ENCODE assay signal across 19 cellular contexts in the genomic region with DNA sequence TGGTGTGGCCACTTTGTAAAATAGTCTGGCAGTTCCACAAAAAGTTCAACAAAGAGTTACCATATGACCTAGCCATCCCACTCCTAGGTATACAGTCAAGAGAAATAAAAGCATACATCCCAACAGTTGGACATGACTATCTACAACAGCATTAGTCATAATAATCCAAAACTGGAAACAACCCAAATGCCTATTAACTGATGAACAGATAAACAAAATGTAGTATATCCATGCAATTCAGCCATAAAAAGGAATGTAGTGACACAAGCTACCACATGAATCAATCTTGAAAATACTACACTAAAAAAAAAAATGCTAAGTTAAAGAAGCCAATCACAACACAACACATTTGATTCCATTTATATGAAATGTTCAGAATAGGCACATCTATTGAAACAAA. TPM values are rescaled to one million over a fixed set of nuclear protein-coding genes. Genes with fewer than 3 reads are reported as not detected.
A peak's percentile ranks its signal among the peaks of the same experiment; 100 is the strongest.
DNase-seq lines count a peak whose midpoint lies in the region; ATAC-seq, FAIRE-seq and TF ChIP-seq lines count a peak whose summit lies in the region.
"Had no signal": no experiment of that assay in that cellular context is flagged by ENCODE, and none has a peak within 500 bp of the region (broad histone marks: within the 10 kb centered on the region; RNA-seq: fewer than 3 reads in every experiment).

No MANE protein-coding gene starts in this region.

- H3K27ac Mint-ChIP-seq in natural killer cell: peak overlapping the region; percentile 3 to 73
- H3K27ac Mint-ChIP-seq in natural killer cell treated with Interleukin-12 subunit alpha and Interleukin-12 subunit beta and Interleukin-15 and Interleukin-18, amount 100 ng/mL, for 72 hours: no peak overlapping the region
- no peak overlapping the region for H3K27ac Mint-ChIP-seq in astrocyte (ENCODE audit: unreplicated experiment)
- H3K27ac Mint-ChIP-seq: activated naive CD4-positive, alpha-beta T cell treated with anti-CD3 and anti-CD28 coated beads, Interleukin-2, amount 10 ng/mL, durations not matched to agents 7 days and 5 days; IgD-negative memory B cell; stimulated activated naive B cell treated with anti-CD40 and anti-IgM and Interleukin-4, amounts not matched to agents 10 μg/mL and 1 μg/mL and 100 μg/mL, for 72 hours had no signal

- H3K4me1 ChIP-seq in astrocyte (ENCODE audit: insufficient read depth, low read length) (peaks cover 11% of the 10 kb centered on the region), sigmoid colon (no peaks in the 10 kb centered on the region)
- H3K4me1 ChIP-seq: SJCRH30, upper lobe of left lung had no signal

- peaks cover 41 to 61% of the 10 kb centered on the region in 2 donors for H3K4me1 Mint-ChIP-seq in natural killer cell
- peaks cover 29 to 37% of the 10 kb centered on the region in 2 donors for H3K4me1 Mint-ChIP-seq in natural killer cell treated with Interleukin-12 subunit alpha and Interleukin-12 subunit beta and Interleukin-15 and Interleukin-18, amount 100 ng/mL, for 72 hours (ENCODE audit: low read depth in 2 of 2)
- H3K4me1 Mint-ChIP-seq in astrocyte (ENCODE audit: low read depth, unreplicated experiment): peaks cover 11% of the 10 kb centered on the region

- H4K20me1 ChIP-seq in astrocyte (ENCODE audit: insufficient read depth, low read length): peaks cover 22% of the 10 kb centered on the region

- TF ChIP-seq POLR2A in sigmoid colon (IDR thresholded peaks at IDR 0.05): no peak

- intact Hi-C loops in natural killer cell (cut with micrococcal nuclease): no loop called here
- intact Hi-C loops in sigmoid colon (cut with DNase I): no loop called here

- TF ChIP-seq CTCF in natural killer cell (IDR thresholded peaks at IDR 0.05) (no peak), astrocyte (IDR thresholded peaks at IDR 0.05; ENCODE audit: insufficient read depth, low read depth, low read length) (no peak), fibroblast of the aortic adventitia (IDR thresholded peaks at IDR 0.05; ENCODE audit: insufficient read depth, low read length) (no peak), sigmoid colon (IDR thresholded peaks at IDR 0.05) (no peak)

- H3K9me3 ChIP-seq in astrocyte (ENCODE audit: insufficient read depth, low read depth, low read length) (no peaks in the 10 kb centered on the region), sigmoid colon (no peaks in the 10 kb centered on the region)
- H3K9me3 ChIP-seq: SJCRH30, upper lobe of left lung had no signal

- H3K27ac ChIP-seq in astrocyte (ENCODE audit: low read depth, low read length) (peak overlapping the region; percentile 56), sigmoid colon (no peak overlapping the region)
- H3K27ac ChIP-seq: SJCRH30, skin epidermis, upper lobe of left lung had no signal

- peak overlapping the region; percentile 10 for H3K4me2 ChIP-seq in astrocyte (ENCODE audit: low read length)

- no peak overlapping the region for H3K4me3 ChIP-seq in astrocyte (ENCODE audit: insufficient read depth, low read depth, low read length)
- no peak overlapping the region for H3K4me3 ChIP-seq in fibroblast of the aortic adventitia (ENCODE audit: low read depth, low read length)
- H3K4me3 ChIP-seq in sigmoid colon: no peak overlapping the region
- H3K4me3 ChIP-seq: SJCRH30, skin epidermis, upper lobe of left lung had no signal

- H3K27me3 Mint-ChIP-seq in natural killer cell (ENCODE audit: low read depth in 2 of 2) (no peaks in the 10 kb centered on the region), astrocyte (ENCODE audit: low read depth, unreplicated experiment) (no peaks in the 10 kb centered on the region)
- H3K27me3 Mint-ChIP-seq in natural killer cell treated with Interleukin-12 subunit alpha and Interleukin-12 subunit beta and Interleukin-15 and Interleukin-18, amount 100 ng/mL, for 72 hours: no peaks in the 10 kb centered on the region
- H3K27me3 Mint-ChIP-seq: activated naive CD4-positive, alpha-beta T cell treated with anti-CD3 and anti-CD28 coated beads, Interleukin-2, amount 10 ng/mL, durations not matched to agents 7 days and 5 days; IgD-negative memory B cell; stimulated activated naive B cell treated with anti-CD40 and anti-IgM and Interleukin-4, amounts not matched to agents 10 μg/mL and 1 μg/mL and 100 μg/mL, for 72 hours had no signal

- no peak overlapping the region for H3K4me3 Mint-ChIP-seq in natural killer cell
- H3K4me3 Mint-ChIP-seq in natural killer cell treated with Interleukin-12 subunit alpha and Interleukin-12 subunit beta and Interleukin-15 and Interleukin-18, amount 100 ng/mL, for 72 hours: no peak overlapping the region
- H3K4me3 Mint-ChIP-seq in astrocyte (ENCODE audit: unreplicated experiment): no peak overlapping the region
- H3K4me3 Mint-ChIP-seq: activated naive CD4-positive, alpha-beta T cell treated with anti-CD3 and anti-CD28 coated beads, Interleukin-2, amount 10 ng/mL, durations not matched to agents 7 days and 5 days; IgD-negative memory B cell; stimulated activated naive B cell treated with anti-CD40 and anti-IgM and Interleukin-4, amounts not matched to agents 10 μg/mL and 1 μg/mL and 100 μg/mL, for 72 hours had no signal

- H3K9me3 Mint-ChIP-seq in natural killer cell: no peaks in the 10 kb centered on the region
- no peaks in the 10 kb centered on the region for H3K9me3 Mint-ChIP-seq in natural killer cell treated with Interleukin-12 subunit alpha and Interleukin-12 subunit beta and Interleukin-15 and Interleukin-18, amount 100 ng/mL, for 72 hours
- no peaks in the 10 kb centered on the region for H3K9me3 Mint-ChIP-seq in astrocyte (ENCODE audit: unreplicated experiment)
- H3K9me3 Mint-ChIP-seq: activated naive CD4-positive, alpha-beta T cell treated with anti-CD3 and anti-CD28 coated beads, Interleukin-2, amount 10 ng/mL, durations not matched to agents 7 days and 5 days; stimulated activated naive B cell treated with anti-CD40 and anti-IgM and Interleukin-4, amounts not matched to agents 10 μg/mL and 1 μg/mL and 100 μg/mL, for 72 hours had no signal

- H2AFZ ChIP-seq in astrocyte (ENCODE audit: low read depth, low read length): no peak overlapping the region

- FAIRE-seq in astrocyte (lab: Jason Lieb, UNC): peak; percentile 98

- no peak for DNase-seq in natural killer cell
- DNase-seq in natural killer cell treated with Interleukin-12 subunit alpha and Interleukin-12 subunit beta and Interleukin-15 and Interleukin-18, amount 100 ng/mL, for 72 hours (ENCODE audit: low spot score): no peak
- DNase-seq in astrocyte (ENCODE audit: low read depth): peak; percentile 70
- DNase-seq in fibroblast of the aortic adventitia (ENCODE audit: low read depth): peak; percentile 57
- DNase-seq in sigmoid colon: no peak
- DNase-seq in NCI-H510A (lab: John Stamatoyannopoulos, UW): no peak
- DNase-seq in hippocampal formation (lab: John Stamatoyannopoulos, UW): no peak
- DNase-seq: activated naive CD4-positive, alpha-beta T cell treated with anti-CD3 and anti-CD28 coated beads, Interleukin-2, amount 10 ng/mL, durations not matched to agents 7 days and 5 days; central memory CD4-positive, alpha-beta T cell; NCI-H1092; NCI-H2171 treated with DMSO at 0.1 percent for 48 hours; SJCRH30; stimulated activated naive B cell treated with anti-CD40 and anti-IgM and Interleukin-4, amounts not matched to agents 10 μg/mL and 1 μg/mL and 100 μg/mL, for 72 hours; T-helper 9 cell; upper lobe of left lung had no signal

- H3K36me3 ChIP-seq in astrocyte (ENCODE audit: insufficient read depth, low read length) (peaks cover 4% of the 10 kb centered on the region), sigmoid colon (peaks cover 0 to 5% (median 0%) of the 10 kb centered on the region in 4 donors)
- H3K36me3 ChIP-seq: SJCRH30 had no signal

- H3K9ac ChIP-seq in astrocyte (ENCODE audit: low read length): no peak overlapping the region

- H3K79me2 ChIP-seq in astrocyte (ENCODE audit: insufficient read depth, low read length): peaks cover 75% of the 10 kb centered on the region

- H3K27me3 ChIP-seq in astrocyte (ENCODE audit: insufficient read depth, low read length) (no peaks in the 10 kb centered on the region), sigmoid colon (no peaks in the 10 kb centered on the region)
- H3K27me3 ChIP-seq: SJCRH30, upper lobe of left lung had no signal

- H3K36me3 Mint-ChIP-seq in natural killer cell: peaks cover 19% of the 10 kb centered on the region
- peaks cover 13% of the 10 kb centered on the region for H3K36me3 Mint-ChIP-seq in natural killer cell treated with Interleukin-12 subunit alpha and Interleukin-12 subunit beta and Interleukin-15 and Interleukin-18, amount 100 ng/mL, for 72 hours
- H3K36me3 Mint-ChIP-seq in astrocyte (ENCODE audit: low read depth, unreplicated experiment): peaks cover 8% of the 10 kb centered on the region

- no peak for TF ChIP-seq EP300 in sigmoid colon (IDR thresholded peaks at IDR 0.05)

- ATAC-seq in natural killer cell (no peak), GM19455 (IDR thresholded peaks at IDR 0.05; ENCODE audit: unreplicated experiment) (no peak)
- no peak for ATAC-seq in natural killer cell treated with Interleukin-12 subunit alpha and Interleukin-12 subunit beta and Interleukin-15 and Interleukin-18, amount 100 ng/mL, for 72 hours
- ATAC-seq: HCT116; stimulated activated naive B cell treated with anti-CD40 and anti-IgM and Interleukin-4, amounts not matched to agents 10 μg/mL and 1 μg/mL and 100 μg/mL, for 72 hours had no signal

RNA-seq across cellular contexts. Expression of gene MED14, which starts 16.1 kb away (rescaled TPM):
- 10 to 100 TPM; 55.3 to 79.1 (median 66.1) TPM for total RNA-seq in natural killer cell
- 10 to 100 TPM; 34.1 to 48.2 TPM for total RNA-seq in natural killer cell treated with Interleukin-12 subunit alpha and Interleukin-12 subunit beta and Interleukin-15 and Interleukin-18, amount 100 ng/mL, for 72 hours
- 79.5 and 79.9 TPM in 2 replicates for total RNA-seq in astrocyte
- 24.8 and 28.3 TPM in 2 replicates for total RNA-seq in fibroblast of the aortic adventitia (ENCODE audit: low replicate concordance)
- 10 to 100 TPM; 23.9 to 51.6 (median 28.3) TPM for total RNA-seq in sigmoid colon
- 10 to 100 TPM in 2 of 3 donors, 1 to 10 TPM in 1; 8.4 to 18.3 (median 13.2) TPM for polyA plus RNA-seq in sigmoid colon

Comparison
In these comparisons a context has a peak if more than half of its experiments do, and no peak if none do; other contexts are left out.
1. H3K27ac Mint-ChIP-seq: peak in natural killer cell (2 of 2); none in natural killer cell treated with Interleukin-12 subunit alpha and Interleukin-12 subunit beta and Interleukin-15 and Interleukin-18, amount 100 ng/mL, for 72 hours (0 of 2) and astrocyte (single experiment).
2. DNase-seq: peak in astrocyte (single experiment) and fibroblast of the aortic adventitia (single experiment); none in natural killer cell (single experiment), natural killer cell treated with Interleukin-12 subunit alpha and Interleukin-12 subunit beta and Interleukin-15 and Interleukin-18, amount 100 ng/mL, for 72 hours (single experiment), sigmoid colon (single experiment), NCI-H510A (single experiment) and hippocampal formation (0 of 2).